Comparison of ENCODE assay signal across 34 cellular contexts in the genomic region with DNA sequence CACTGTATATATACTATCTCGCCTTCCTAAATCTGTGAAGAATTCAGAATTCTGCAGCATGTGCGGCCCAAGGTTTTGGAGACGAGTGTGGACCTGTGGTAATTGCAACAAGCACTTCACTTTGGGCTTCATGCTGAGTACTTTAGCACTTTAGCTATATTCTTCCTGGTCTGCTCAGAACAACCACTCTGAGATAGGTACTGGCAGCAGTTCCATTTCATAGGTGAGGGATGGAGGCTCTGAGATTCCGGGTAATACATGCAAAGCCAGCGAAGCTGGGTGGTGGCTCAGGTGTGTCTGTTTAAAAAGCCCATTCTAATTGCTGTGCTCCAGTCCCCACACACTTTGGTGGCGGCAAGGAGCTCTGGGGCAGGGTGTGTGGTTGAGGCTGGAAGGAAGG. TPM values are rescaled to one million over a fixed set of nuclear protein-coding genes. Genes with fewer than 3 reads are reported as not detected.
"Had no signal": no experiment of that assay in that cellular context is flagged by ENCODE, and none has a peak within 500 bp of the region (broad histone marks: within the 10 kb centered on the region; RNA-seq: fewer than 3 reads in every experiment).

No MANE protein-coding gene starts in this region.

- ATAC-seq: activated CD4-positive, alpha-beta T cell treated with anti-CD3 and anti-CD28 coated beads for 36 hours; activated CD8-positive, alpha-beta memory T cell treated with anti-CD3 and anti-CD28 coated beads, Interleukin-2, amount 10 ng/mL, durations not matched to agents 7 days and 5 days; activated CD8-positive, alpha-beta T cell treated with anti-CD3 and anti-CD28 coated beads, Interleukin-2, amount 10 ng/mL, durations not matched to agents 7 days and 5 days; activated naive CD8-positive, alpha-beta T cell treated with anti-CD3 and anti-CD28 coated beads, Interleukin-2, amount 50 U/mL, for 24 hours; body of pancreas; effector memory CD8-positive, alpha-beta T cell; foreskin keratinocyte; gastrocnemius medialis had no signal

- H3K4me1 ChIP-seq: adrenal gland, foreskin keratinocyte, gastrocnemius medialis had no signal

- H3K9me3 ChIP-seq: adrenal gland, body of pancreas, esophagus muscularis mucosa, gastrocnemius medialis had no signal

- DNase-seq: activated CD4-positive, alpha-beta memory T cell treated with anti-CD3 and anti-CD28 coated beads for 36 hours; activated CD4-positive, alpha-beta T cell treated with anti-CD3 and anti-CD28 coated beads for 36 hours; activated CD4-positive, alpha-beta T cell treated with anti-CD3 and anti-CD28 coated beads, Interleukin-2, amount 10 ng/mL, durations not matched to agents 24 days and 14 days; activated CD4-positive, CD25-positive, alpha-beta regulatory T cell; activated CD4-positive, CD25-positive, alpha-beta regulatory T cell treated with anti-CD3 and anti-CD28 coated beads, Interleukin-2, amount 50 U/mL, for 72 hours; activated CD8-positive, alpha-beta memory T cell treated with anti-CD3 and anti-CD28 coated beads, Interleukin-2, amount 10 ng/mL, durations not matched to agents 7 days and 5 days; activated CD8-positive, alpha-beta memory T cell treated with anti-CD3 and anti-CD28 coated beads, Interleukin-2, amount 50 U/mL, for 4 hours; activated CD8-positive, alpha-beta T cell treated with anti-CD3 and anti-CD28 coated beads, Interleukin-2, amount 10 ng/mL, durations not matched to agents 7 days and 5 days; activated effector memory CD4-positive, alpha-beta T cell treated with anti-CD3 and anti-CD28 coated beads, Interleukin-2, amount 50 U/mL, for 16 hours; activated naive CD4-positive, alpha-beta T cell treated with anti-CD3 and anti-CD28 coated beads for 36 hours; activated naive CD8-positive, alpha-beta T cell treated with anti-CD3 and anti-CD28 coated beads for 36 hours; activated naive CD8-positive, alpha-beta T cell treated with anti-CD3 and anti-CD28 coated beads, Interleukin-2, amount 50 U/mL, for 24 hours; activated T-cell treated with anti-CD3 and anti-CD28 coated beads, Interleukin-2, amount 50 U/mL, for 1 hour; activated T-cell treated with anti-CD3 and anti-CD28 coated beads, Interleukin-2, amount 50 U/mL, for 48 hours; adrenal gland; amygdala; aorta; body of pancreas; caudate nucleus; cortex of kidney; dermis blood vessel endothelial cell; effector CD4-positive, alpha-beta T cell; effector memory CD8-positive, alpha-beta T cell; erythroblast; foreskin keratinocyte; gastrocnemius medialis; glutamatergic neuron; T-helper 2 cell had no signal

- H3K4me3 ChIP-seq: adrenal gland, body of pancreas, esophagus muscularis mucosa, gastrocnemius medialis had no signal

- H3K27me3 ChIP-seq: adrenal gland, body of pancreas, esophagus muscularis mucosa, foreskin keratinocyte, gastrocnemius medialis had no signal

- H3K27ac ChIP-seq: adrenal gland, body of pancreas, esophagus muscularis mucosa, foreskin keratinocyte, gastrocnemius medialis had no signal

- H3K36me3 ChIP-seq: adrenal gland, esophagus muscularis mucosa, gastrocnemius medialis had no signal

RNA-seq across cellular contexts. Expression of gene ELF5, which starts 6.4 kb away (rescaled TPM):
- total RNA-seq: activated CD4-positive, alpha-beta memory T cell treated with anti-CD3 and anti-CD28 coated beads for 36 hours; activated CD4-positive, alpha-beta T cell treated with anti-CD3 and anti-CD28 coated beads for 36 hours; activated CD4-positive, alpha-beta T cell treated with anti-CD3 and anti-CD28 coated beads, Interleukin-2, amount 10 ng/mL, durations not matched to agents 24 days and 14 days; activated CD8-positive, alpha-beta memory T cell treated with anti-CD3 and anti-CD28 coated beads for 36 hours; activated CD8-positive, alpha-beta memory T cell treated with anti-CD3 and anti-CD28 coated beads, Interleukin-2, amount 10 ng/mL, durations not matched to agents 7 days and 5 days; activated CD8-positive, alpha-beta T cell treated with anti-CD3 and anti-CD28 coated beads, Interleukin-2, amount 10 ng/mL, durations not matched to agents 7 days and 5 days; activated naive CD4-positive, alpha-beta T cell treated with anti-CD3 and anti-CD28 coated beads for 36 hours; activated naive CD8-positive, alpha-beta T cell treated with anti-CD3 and anti-CD28 coated beads for 36 hours; activated T-helper 1 cell treated with anti-CD3 and anti-CD28 coated beads, Interleukin-12 subunit alpha, Interleukin-12 subunit beta, Interleukin-2, Interleukin-4 antibody, amounts not matched to agents 30 ng/mL and 10 ng/mL and 1 ng/mL, durations not matched to agents 14 hours and 24 hours and 36 hours; activated T-helper 2 cell treated with anti-CD3 and anti-CD28 coated beads, Interferon-gamma antibody, Interleukin-2, Interleukin-4, amounts not matched to agents 10 μg/mL and 5 μg/mL and 100 μg/mL, durations not matched to agents 14 hours and 24 hours and 36 hours; adrenal gland; aorta; body of pancreas; chondrocyte; dermis blood vessel endothelial cell; esophagus muscularis mucosa; foreskin keratinocyte; gastrocnemius medialis; T-helper 1 cell treated with Interleukin-12 subunit alpha and Interleukin-12 subunit beta and Interleukin-4 antibody, amounts not matched to agents 30 ng/mL and 1 ng/mL, for 36 hours had no signal
- polyA plus RNA-seq: aorta, foreskin keratinocyte had no signal
